Comparison of ENCODE assay signal across 8 cellular contexts in the genomic region with DNA sequence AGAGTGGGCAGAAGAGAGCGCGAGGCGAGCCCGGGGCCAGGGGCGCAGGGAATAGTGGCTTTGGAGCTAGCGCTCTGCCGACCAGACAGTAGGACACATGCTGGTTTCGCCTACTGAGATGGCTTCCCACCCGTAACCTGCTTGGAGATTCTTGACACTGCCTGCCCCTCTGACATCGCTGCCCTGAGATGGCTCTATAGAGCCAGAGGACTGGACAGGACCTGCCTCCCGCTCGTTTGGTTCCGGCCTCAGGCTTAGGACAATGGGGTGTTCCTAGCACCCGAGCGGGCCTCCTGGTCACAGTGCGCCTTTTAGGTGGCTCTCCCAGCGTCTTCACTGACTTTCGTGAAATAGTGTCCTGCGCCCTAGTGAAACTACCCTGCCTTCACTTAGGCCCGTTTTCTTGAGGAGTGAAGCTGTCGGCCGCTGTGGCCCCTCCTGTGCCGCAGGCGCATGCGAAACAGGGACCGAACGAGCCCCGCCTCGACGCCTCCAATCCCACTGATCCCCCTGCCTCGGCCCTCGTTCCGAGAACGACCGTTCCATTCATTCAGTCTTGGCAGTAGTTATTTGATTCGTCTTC. TPM values are rescaled to one million over a fixed set of nuclear protein-coding genes. Genes with fewer than 3 reads are reported as not detected.
A peak's percentile ranks its signal among the peaks of the same experiment; 100 is the strongest.
DNase-seq lines count a peak whose midpoint lies in the region; ATAC-seq, FAIRE-seq and TF ChIP-seq lines count a peak whose summit lies in the region.

No MANE protein-coding gene starts in this region.

- TF ChIP-seq CTCF in SK-N-SH (IDR thresholded peaks at IDR 0.05) (no peak), astrocyte of the spinal cord (IDR thresholded peaks at IDR 0.05; ENCODE audit: low read depth, low read length) (no peak)

- H3K9ac ChIP-seq in SK-N-SH = peak overlapping the region; percentile 91

- FAIRE-seq in small intestine (lab: Jason Lieb, UNC) = no peak

- CTCF ChIA-PET in SK-N-SH (lab: Yijun Ruan, JAX) = interaction anchor here (0.9 to 1.4 kb wide), 2 partner anchors 83 to 286 kb away, joined by 3 to 5 read pairs; partner anchors contain the start of gene NONO

- H3K27me3 ChIP-seq in SK-N-SH (ENCODE audit: insufficient read depth) (no peaks in the 10 kb centered on the region; the same call in 1 of the 2 replicates), small intestine (ENCODE audit: control insufficient read depth in 2 of 2, insufficient read depth in 2 of 2, low read length in 2 of 2) (no peaks in the 10 kb centered on the region)

- DNase-seq in GM03348 (ENCODE audit: low spot score) = peak; percentile 42
- peak; percentile 44 for DNase-seq in SK-N-SH
- peak; percentile 17 for DNase-seq in astrocyte of the spinal cord (ENCODE audit: low read depth, low spot score)
- peak; percentile 6 for DNase-seq in small intestine
- no peak for DNase-seq in DMS114 treated with DMSO at 0.1 percent for 48 hours (lab: John Stamatoyannopoulos, UW; ENCODE audit: unreplicated experiment)

- POLR2A ChIA-PET in SK-N-SH (lab: Yijun Ruan, JAX) = interaction anchor here (0.5 to 1.7 kb wide), 6 partner anchors 8 to 166 kb away, joined by 3 to 19 read pairs (median 4); partner anchors contain the start of genes NONO, OGT and ZMYM3

- peak overlapping the region; percentile 69 for H2AFZ ChIP-seq in SK-N-SH (ENCODE audit: low read depth)

- H3K9me2 ChIP-seq in SK-N-SH = no peaks in the 10 kb centered on the region

- peak overlapping the region; percentile 98 for H3K4me2 ChIP-seq in SK-N-SH

- H3K9me3 ChIP-seq in SK-N-SH (no peaks in the 10 kb centered on the region), iPS-18c (ENCODE audit: control insufficient read depth, insufficient read depth, low read length) (peaks cover 7% of the 10 kb centered on the region), small intestine (ENCODE audit: control insufficient read depth, low read depth) (no peaks in the 10 kb centered on the region)

- peaks cover 25% of the 10 kb centered on the region; the same call in 1 of the 2 replicates for H4K20me1 ChIP-seq in SK-N-SH (ENCODE audit: insufficient read depth)

- peaks cover 5% of the 10 kb centered on the region for H3F3A ChIP-seq in SK-N-SH (replicated peaks; ENCODE audit: insufficient read depth)

- H3K4me1 ChIP-seq in SK-N-SH (ENCODE audit: control insufficient read depth in 1 of 2, insufficient read depth in 2 of 2, low read depth in 1 of 2, low read length in 1 of 2) = peaks cover 7 to 10% of the 10 kb centered on the region in 2 experiments; a peak in 2 of 4 replicates
- no peaks in the 10 kb centered on the region for H3K4me1 ChIP-seq in small intestine (ENCODE audit: control insufficient read depth in 2 of 2, insufficient read depth in 1 of 2, low read depth in 1 of 2, low read length in 1 of 2)

- WGBS in SK-N-SH (ENCODE audit: low lambda C conversion rate) = under 1% methylated on average over 22 of the region's 36 CpGs
- 1 to 48% (median 6%) methylated on average over 29 to 36 of the region's 36 CpGs for WGBS in small intestine, 3 donors

- no peak for TF ChIP-seq EP300 in SK-N-SH (IDR thresholded peaks at IDR 0.05; ENCODE audit: borderline replicate concordance in 1 of 2, low read depth in 1 of 2, low read length in 1 of 2)

- H3K27ac ChIP-seq in SK-N-SH (ENCODE audit: low read depth in 2 of 2, low read length in 1 of 2) (peak overlapping the region; percentile 77 to 90), small intestine (ENCODE audit: low read depth in 1 of 2, low read length in 1 of 2) (peak overlapping the region; percentile 87 to 99)

- no peak for TF ChIP-seq RAD21 in SK-N-SH (IDR thresholded peaks at IDR 0.05; ENCODE audit: low read length)

- H3K4me3 ChIP-seq in SK-N-SH (ENCODE audit: low read depth in 2 of 2, low read length in 1 of 2) (peak overlapping the region; percentile 63 to 89), astrocyte of the spinal cord (ENCODE audit: low read depth, low read length) (peak overlapping the region; percentile 75), iPS-18c (ENCODE audit: insufficient read depth, low read depth, low read length) (peak overlapping the region; percentile 77), small intestine (ENCODE audit: low read depth in 1 of 2, low read length in 2 of 2) (peak overlapping the region; percentile 62 to 72)

- H3K36me3 ChIP-seq in SK-N-SH (replicated peaks in 1 of 2; ENCODE audit: control insufficient read depth in 1 of 2, insufficient read depth in 2 of 2, low read length in 1 of 2) = peaks cover 18 to 24% of the 10 kb centered on the region in 2 experiments
- H3K36me3 ChIP-seq in small intestine (ENCODE audit: control insufficient read depth in 2 of 2, insufficient read depth in 2 of 2, low read length in 2 of 2) = no peaks in the 10 kb centered on the region

- in situ Hi-C loops in astrocyte of the spinal cord (cut with HindIII; ENCODE audit: low sequenced_read_pairs) = no loop called here

- H3K79me2 ChIP-seq in SK-N-SH (ENCODE audit: insufficient read depth) = peaks cover 54% of the 10 kb centered on the region

- ATAC-seq in HG02798 (IDR thresholded peaks at IDR 0.05; ENCODE audit: poor library complexity, unreplicated experiment) = peak; percentile 4
- ATAC-seq in GM21576 (IDR thresholded peaks at IDR 0.05; ENCODE audit: unreplicated experiment) = no peak

TF ChIP-seq in SK-N-SH, 30 proteins besides CTCF, POLR2A, EP300 and RAD21:
- TF ChIP-seq NRF1 (IDR thresholded peaks at IDR 0.05; ENCODE audit: low read depth, low read length) (peak; percentile 52; the same call in 1 of the 2 replicates), TAF1 (IDR thresholded peaks at IDR 0.05; ENCODE audit: borderline replicate concordance, low read depth, low read length) (no peak)
- TF ChIP-seq, protein P1, sequence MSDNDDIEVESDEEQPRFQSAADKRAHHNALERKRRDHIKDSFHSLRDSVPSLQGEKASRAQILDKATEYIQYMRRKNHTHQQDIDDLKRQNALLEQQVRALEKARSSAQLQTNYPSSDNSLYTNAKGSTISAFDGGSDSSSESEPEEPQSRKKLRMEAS (IDR thresholded peaks at IDR 0.05; ENCODE audit: low read depth) = peak; percentile 22; the same call in 1 of the 2 replicates

RNA-seq across cellular contexts. Expression of gene TAF1, which starts 0.6 kb away (rescaled TPM):
- 25.0 and 27.6 TPM in 2 replicates for polyA plus RNA-seq in SK-N-SH (2012; rRNA removed)
- polyA plus RNA-seq in SK-N-SH (2012; cell fraction: cytosol; rRNA removed) = 29.1 and 31.3 TPM in 2 replicates
- 22.7 and 56.0 TPM in 2 replicates for polyA plus RNA-seq in SK-N-SH (2012; cell fraction: nucleus; rRNA removed)
- 10 to 100 TPM in 1 of 3 donors, 1 to 10 TPM in 2; 4.3 to 14.5 (median 6.0) TPM for polyA plus RNA-seq in small intestine
